ENCODE assay signal across 1 cellular context in genomic region chr16:76303637-76304314, GRCh38.
TF ChIP-seq lines count a peak whose summit lies in the region.

No MANE protein-coding gene starts in this region.

TF ChIP-seq in HepG2, 621 proteins besides CTCF, POLR2A, EP300 and RAD21:
- TF ChIP-seq ZNF318 (CRISPR knock-in tag; IDR thresholded peaks at IDR 0.05), result no peak
- peak; percentile 73 to 84 for TF ChIP-seq MAFK (conservative IDR thresholded peaks at IDR 0.05 in 1 of 2, IDR thresholded peaks at IDR 0.05 in 1 of 2; ENCODE audit: low read length in 2 of 2)
- TF ChIP-seq PATZ1 (CRISPR knock-in tag; IDR thresholded peaks at IDR 0.05), result no peak
- TF ChIP-seq TFDP2 (CRISPR knock-in tag; IDR thresholded peaks at IDR 0.05), result no peak
- TF ChIP-seq ZNF468 (CRISPR knock-in tag; IDR thresholded peaks at IDR 0.05), result no peak
- no peak for TF ChIP-seq FOXM1 (CRISPR knock-in tag; IDR thresholded peaks at IDR 0.05)
- no peak for TF ChIP-seq ZNF660 (CRISPR knock-in tag; IDR thresholded peaks at IDR 0.05; ENCODE audit: borderline replicate concordance, low read depth)
- peak; percentile 67; the same call in 1 of the 2 replicates for TF ChIP-seq MAFF (IDR thresholded peaks at IDR 0.05; ENCODE audit: low read depth, low read length)
- no peak for TF ChIP-seq THRA (CRISPR knock-in tag; IDR thresholded peaks at IDR 0.05; ENCODE audit: borderline replicate concordance)
